29 cellular contexts compared by ENCODE assay signal in genomic region chr1:165960881-165961280, GRCh38.
"Had no signal": no experiment of that assay in that cellular context is flagged by ENCODE, and none has a peak within 500 bp of the region (broad histone marks: within the 10 kb centered on the region; RNA-seq: fewer than 3 reads in every experiment).

No MANE protein-coding gene starts in this region.

- H3K4me1 Mint-ChIP-seq: activated B cell treated with CpG ODN at 0.5 μM for 24 hours; activated CD4-positive, alpha-beta T cell treated with anti-CD3 and anti-CD28 coated beads, Interleukin-2, amount 10 ng/mL, durations not matched to agents 24 days and 14 days; activated CD8-positive, alpha-beta memory T cell treated with anti-CD3 and anti-CD28 coated beads, Interleukin-2, amount 10 ng/mL, durations not matched to agents 7 days and 5 days; activated naive CD4-positive, alpha-beta T cell treated with anti-CD3 and anti-CD28 coated beads, Interleukin-2, amount 10 ng/mL, durations not matched to agents 7 days and 5 days; activated naive CD8-positive, alpha-beta T cell treated with anti-CD3 and anti-CD28 coated beads, Interleukin-2, amount 10 ng/mL, durations not matched to agents 7 days and 5 days; T-helper 17 cell had no signal

- H3K36me3 Mint-ChIP-seq: activated CD4-positive, alpha-beta memory T cell treated with anti-CD3 and anti-CD28 coated beads for 36 hours; activated CD8-positive, alpha-beta memory T cell treated with anti-CD3 and anti-CD28 coated beads, Interleukin-2, amount 10 ng/mL, durations not matched to agents 7 days and 5 days; activated naive CD4-positive, alpha-beta T cell treated with anti-CD3 and anti-CD28 coated beads, Interleukin-2, amount 10 ng/mL, durations not matched to agents 7 days and 5 days; activated naive CD4-positive, alpha-beta T cell treated with anti-CD3 and anti-CD28 coated beads, Interleukin-2, amount 50 U/mL, for 72 hours; activated naive CD8-positive, alpha-beta T cell treated with anti-CD3 and anti-CD28 coated beads, Interleukin-2, amount 10 ng/mL, durations not matched to agents 7 days and 5 days had no signal

- H3K27me3 ChIP-seq: brain microvascular endothelial cell, esophagus squamous epithelium, gastroesophageal sphincter had no signal

- DNase-seq: activated B cell treated with CpG ODN at 0.5 μM for 24 hours; activated CD4-positive, alpha-beta memory T cell treated with anti-CD3 and anti-CD28 coated beads for 36 hours; activated CD4-positive, alpha-beta T cell treated with anti-CD3 and anti-CD28 coated beads, Interleukin-2, amount 10 ng/mL, durations not matched to agents 24 days and 14 days; activated CD8-positive, alpha-beta memory T cell treated with anti-CD3 and anti-CD28 coated beads, Interleukin-2, amount 10 ng/mL, durations not matched to agents 7 days and 5 days; activated CD8-positive, alpha-beta memory T cell treated with anti-CD3 and anti-CD28 coated beads, Interleukin-2, amount 50 U/mL, for 4 hours; activated CD8-positive, alpha-beta T cell treated with anti-CD3 and anti-CD28 coated beads, Interleukin-2, amount 10 ng/mL, durations not matched to agents 7 days and 5 days; activated gamma-delta T cell; activated naive CD4-positive, alpha-beta T cell; activated naive CD4-positive, alpha-beta T cell treated with anti-CD3 and anti-CD28 coated beads, Interleukin-2, amount 10 ng/mL, durations not matched to agents 7 days and 5 days; activated naive CD8-positive, alpha-beta T cell treated with anti-CD3 and anti-CD28 coated beads, Interleukin-2, amount 10 ng/mL, durations not matched to agents 7 days and 5 days; activated T-cell treated with anti-CD3 and anti-CD28 coated beads, Interleukin-2, amount 50 U/mL, for 1 hour; activated T-cell treated with anti-CD3 and anti-CD28 coated beads, Interleukin-2, amount 50 U/mL, for 48 hours; brain microvascular endothelial cell; cortex of kidney; dermis blood vessel endothelial cell; effector CD4-positive, alpha-beta T cell; effector memory CD8-positive, alpha-beta T cell; erythroblast; esophagus squamous epithelium; foreskin melanocyte; T-helper 1 cell; T-helper 17 cell; T1000; WERI-Rb-1 had no signal

- H3K4me1 ChIP-seq: esophagus squamous epithelium, gastroesophageal sphincter had no signal

- H3K27me3 Mint-ChIP-seq: activated naive CD4-positive, alpha-beta T cell treated with anti-CD3 and anti-CD28 coated beads, Interleukin-2, amount 10 ng/mL, durations not matched to agents 7 days and 5 days had no signal

- H3K9me3 ChIP-seq: esophagus squamous epithelium, gastroesophageal sphincter had no signal

- ATAC-seq: activated CD4-positive, CD25-positive, alpha-beta regulatory T cell treated with anti-CD3 and anti-CD28 coated beads, Interleukin-2, amount 50 U/mL, for 24 hours; activated CD8-positive, alpha-beta memory T cell treated with anti-CD3 and anti-CD28 coated beads, Interleukin-2, amount 10 ng/mL, durations not matched to agents 7 days and 5 days; activated CD8-positive, alpha-beta T cell treated with anti-CD3 and anti-CD28 coated beads, Interleukin-2, amount 10 ng/mL, durations not matched to agents 7 days and 5 days; activated naive CD4-positive, alpha-beta T cell treated with anti-CD3 and anti-CD28 coated beads, Interleukin-2, amount 50 U/mL, for 72 hours; effector memory CD8-positive, alpha-beta T cell; gastroesophageal sphincter; T-helper 17 cell had no signal

- H3K36me3 ChIP-seq: brain microvascular endothelial cell, esophagus squamous epithelium, gastroesophageal sphincter, WERI-Rb-1 had no signal

- H3K4me3 Mint-ChIP-seq: activated B cell treated with CpG ODN at 0.5 μM for 24 hours; activated CD4-positive, alpha-beta memory T cell treated with anti-CD3 and anti-CD28 coated beads for 36 hours; activated CD4-positive, alpha-beta T cell treated with anti-CD3 and anti-CD28 coated beads, Interleukin-2, amount 10 ng/mL, durations not matched to agents 24 days and 14 days; activated CD8-positive, alpha-beta memory T cell treated with anti-CD3 and anti-CD28 coated beads, Interleukin-2, amount 10 ng/mL, durations not matched to agents 7 days and 5 days; activated CD8-positive, alpha-beta T cell treated with anti-CD3 and anti-CD28 coated beads, Interleukin-2, amount 10 ng/mL, durations not matched to agents 7 days and 5 days; activated naive CD4-positive, alpha-beta T cell treated with anti-CD3 and anti-CD28 coated beads, Interleukin-2, amount 10 ng/mL, durations not matched to agents 7 days and 5 days; activated naive CD8-positive, alpha-beta T cell treated with anti-CD3 and anti-CD28 coated beads, Interleukin-2, amount 10 ng/mL, durations not matched to agents 7 days and 5 days; activated T-helper 1 cell treated with anti-CD3 and anti-CD28 coated beads, Interleukin-12 subunit alpha, Interleukin-12 subunit beta, Interleukin-2, Interleukin-4 antibody, amounts not matched to agents 30 ng/mL and 10 ng/mL and 1 ng/mL, durations not matched to agents 14 hours and 24 hours and 36 hours; effector memory CD8-positive, alpha-beta T cell; T-helper 17 cell; T-helper 2 cell treated with Interferon-gamma antibody and Interleukin-4, amounts not matched to agents 5 μg/mL and 100 μg/mL, for 36 hours had no signal

- H3K27ac Mint-ChIP-seq: activated B cell treated with CpG ODN at 0.5 μM for 24 hours; activated CD4-positive, alpha-beta memory T cell treated with anti-CD3 and anti-CD28 coated beads for 36 hours; activated CD4-positive, alpha-beta T cell treated with anti-CD3 and anti-CD28 coated beads, Interleukin-2, amount 10 ng/mL, durations not matched to agents 24 days and 14 days; activated CD8-positive, alpha-beta memory T cell treated with anti-CD3 and anti-CD28 coated beads, Interleukin-2, amount 10 ng/mL, durations not matched to agents 7 days and 5 days; activated CD8-positive, alpha-beta T cell treated with anti-CD3 and anti-CD28 coated beads, Interleukin-2, amount 10 ng/mL, durations not matched to agents 7 days and 5 days; activated naive CD4-positive, alpha-beta T cell treated with anti-CD3 and anti-CD28 coated beads, Interleukin-2, amount 10 ng/mL, durations not matched to agents 7 days and 5 days; activated naive CD4-positive, alpha-beta T cell treated with anti-CD3 and anti-CD28 coated beads, Interleukin-2, amount 50 U/mL, for 72 hours; activated naive CD8-positive, alpha-beta T cell treated with anti-CD3 and anti-CD28 coated beads, Interleukin-2, amount 10 ng/mL, durations not matched to agents 7 days and 5 days; activated T-helper 1 cell treated with anti-CD3 and anti-CD28 coated beads, Interleukin-12 subunit alpha, Interleukin-12 subunit beta, Interleukin-2, Interleukin-4 antibody, amounts not matched to agents 30 ng/mL and 10 ng/mL and 1 ng/mL, durations not matched to agents 14 hours and 24 hours and 36 hours; effector memory CD8-positive, alpha-beta T cell; T-helper 17 cell; T-helper 2 cell treated with Interferon-gamma antibody and Interleukin-4, amounts not matched to agents 5 μg/mL and 100 μg/mL, for 36 hours had no signal

- H3K27ac ChIP-seq: brain microvascular endothelial cell, esophagus squamous epithelium, gastroesophageal sphincter, WERI-Rb-1 had no signal

- H3K9me3 Mint-ChIP-seq: activated B cell treated with CpG ODN at 0.5 μM for 24 hours; activated CD4-positive, alpha-beta memory T cell treated with anti-CD3 and anti-CD28 coated beads for 36 hours; activated CD4-positive, alpha-beta T cell treated with anti-CD3 and anti-CD28 coated beads, Interleukin-2, amount 10 ng/mL, durations not matched to agents 24 days and 14 days; activated naive CD4-positive, alpha-beta T cell treated with anti-CD3 and anti-CD28 coated beads, Interleukin-2, amount 10 ng/mL, durations not matched to agents 7 days and 5 days; activated naive CD4-positive, alpha-beta T cell treated with anti-CD3 and anti-CD28 coated beads, Interleukin-2, amount 50 U/mL, for 72 hours; activated naive CD8-positive, alpha-beta T cell treated with anti-CD3 and anti-CD28 coated beads, Interleukin-2, amount 10 ng/mL, durations not matched to agents 7 days and 5 days; activated T-helper 1 cell treated with anti-CD3 and anti-CD28 coated beads, Interleukin-12 subunit alpha, Interleukin-12 subunit beta, Interleukin-2, Interleukin-4 antibody, amounts not matched to agents 30 ng/mL and 10 ng/mL and 1 ng/mL, durations not matched to agents 14 hours and 24 hours and 36 hours; effector memory CD8-positive, alpha-beta T cell; T-helper 2 cell treated with Interferon-gamma antibody and Interleukin-4, amounts not matched to agents 5 μg/mL and 100 μg/mL, for 36 hours had no signal

- H3K4me3 ChIP-seq: esophagus squamous epithelium, gastroesophageal sphincter had no signal
